Comparison of ENCODE assay signal across 32 cellular contexts in genomic region chr15:35871282-35871681, GRCh38.
"Had no signal": no experiment of that assay in that cellular context is flagged by ENCODE, and none has a peak within 500 bp of the region (broad histone marks: within the 10 kb centered on the region; RNA-seq: fewer than 3 reads in every experiment).

No MANE protein-coding gene starts in this region.

- H3K9me3 ChIP-seq: Peyer's patch had no signal

- H3K4me1 ChIP-seq: Peyer's patch had no signal

- H3K4me3 ChIP-seq: Peyer's patch had no signal

- H3K27me3 ChIP-seq: brain microvascular endothelial cell, Peyer's patch had no signal

- H3K27ac ChIP-seq: brain microvascular endothelial cell, Peyer's patch, WERI-Rb-1 had no signal

- DNase-seq: activated CD4-positive, alpha-beta T cell treated with anti-CD3 and anti-CD28 coated beads for 1 hour; activated CD4-positive, alpha-beta T cell treated with anti-CD3 and anti-CD28 coated beads for 48 hours; activated CD4-positive, CD25-positive, alpha-beta regulatory T cell; activated CD8-positive, alpha-beta T cell treated with anti-CD3 and anti-CD28 coated beads for 36 hours; activated effector memory CD4-positive, alpha-beta T cell treated with anti-CD3 and anti-CD28 coated beads, Interleukin-2, amount 50 U/mL, for 16 hours; activated naive CD4-positive, alpha-beta T cell; activated naive CD4-positive, alpha-beta T cell treated with anti-CD3 and anti-CD28 coated beads, Interleukin-2, amount 50 U/mL, for 16 hours; activated naive CD8-positive, alpha-beta T cell treated with anti-CD3 and anti-CD28 coated beads for 36 hours; activated T-cell treated with anti-CD3 and anti-CD28 coated beads, Interleukin-2, amount 50 U/mL, for 1 hour; activated T-cell treated with anti-CD3 and anti-CD28 coated beads, Interleukin-2, amount 50 U/mL, for 72 hours; amniotic stem cell; aorta; brain microvascular endothelial cell; Kasumi-1; KG1; MM.1S; NCI-H1092 treated with DMSO at 0.1 percent for 48 hours; NCI-H1417 treated with DMSO at 0.1 percent for 48 hours; NCI-H187 treated with DMSO at 0.1 percent for 48 hours; NCI-H2081; NCI-H226; NCI-H446 treated with DMSO at 0.1 percent for 48 hours; NCI-H524; Peyer's patch; Right ventricle myocardium superior; RPMI8226; SW 1271; T-helper 1 cell; T-helper 2 cell; T-helper 9 cell; WERI-Rb-1 had no signal

- ATAC-seq: activated CD8-positive, alpha-beta T cell treated with anti-CD3 and anti-CD28 coated beads for 36 hours; activated T-cell treated with anti-CD3 and anti-CD28 coated beads, Interleukin-2, amount 50 U/mL, for 72 hours; activated T-helper 17 cell treated with anti-CD3 and anti-CD28 coated beads, Interleukin-2, amount 50 U/mL, for 72 hours had no signal

- H3K36me3 ChIP-seq: brain microvascular endothelial cell, Peyer's patch, WERI-Rb-1 had no signal
